ENCODE assay signal across 9 cellular contexts in the genomic region with DNA sequence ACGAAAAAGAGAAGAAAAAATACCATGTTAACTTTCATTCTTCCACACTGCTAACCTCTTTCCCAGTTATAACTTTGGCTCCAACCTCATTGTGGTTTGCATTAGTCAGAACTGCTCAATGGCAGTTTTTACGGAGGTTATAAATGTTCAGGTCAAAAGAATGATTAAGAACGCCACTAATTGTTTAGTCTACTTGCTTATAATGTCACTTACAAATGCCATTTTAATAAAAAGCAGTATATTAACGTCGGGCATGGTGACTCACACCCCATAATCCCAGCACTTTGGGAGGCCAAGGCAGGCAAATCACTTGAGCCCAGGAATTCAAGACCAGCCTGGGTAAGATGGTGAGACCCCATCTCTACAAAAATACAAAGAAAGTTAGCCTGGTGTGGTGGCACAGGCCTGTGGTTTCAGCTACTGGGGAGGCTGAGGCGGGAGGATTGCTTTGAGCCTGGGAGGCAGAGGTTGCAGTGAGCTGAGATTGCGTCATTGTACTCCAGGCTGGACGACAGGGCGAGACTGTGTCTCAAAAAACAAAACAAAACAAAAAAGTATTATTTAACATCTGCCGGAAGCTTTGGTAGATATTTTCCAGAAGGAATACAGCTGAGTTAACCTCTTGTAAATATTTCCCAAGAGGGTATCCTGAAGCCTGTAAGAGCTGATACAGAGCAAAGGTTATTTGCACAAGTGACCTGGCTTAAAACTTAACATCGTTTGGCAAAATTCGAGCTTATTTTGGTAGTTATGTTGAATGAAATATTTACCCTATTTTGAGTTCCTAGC. TPM values are rescaled to one million over a fixed set of nuclear protein-coding genes. Genes with fewer than 3 reads are reported as not detected.
A peak's percentile ranks its signal among the peaks of the same experiment; 100 is the strongest.
DNase-seq lines count a peak whose midpoint lies in the region; ATAC-seq and TF ChIP-seq lines count a peak whose summit lies in the region.
"Had no signal": no experiment of that assay in that cellular context is flagged by ENCODE, and none has a peak within 500 bp of the region (broad histone marks: within the 10 kb centered on the region; RNA-seq: fewer than 3 reads in every experiment).

No MANE protein-coding gene starts in this region.

- H3K27me3 Mint-ChIP-seq in Calu3 (ENCODE audit: unreplicated experiment), result no peaks in the 10 kb centered on the region
- no peaks in the 10 kb centered on the region for H3K27me3 Mint-ChIP-seq in osteocyte (ENCODE audit: unreplicated experiment)

- H3K9me3 ChIP-seq in Panc1 (ENCODE audit: control insufficient read depth, insufficient read depth, low read depth, low read length), result no peaks in the 10 kb centered on the region

- H3K27ac ChIP-seq in Panc1 (ENCODE audit: low read length), result peak overlapping the region; percentile 73
- H3K27ac ChIP-seq: parathyroid adenoma had no signal

- in situ Hi-C loops in Panc1 (cut with HindIII; ENCODE audit: low pct_unique_long_range_greater_than_20kb, low sequenced_read_pairs), result no loop called here
- in situ Hi-C loops in GM13977 (cut with MboI; ENCODE audit: low pct_unique_long_range_greater_than_20kb, low sequenced_read_pairs, unreplicated experiment), result no loop called here

- BruUV-seq in Calu3 (replicated peaks; lab: Mats Ljungman, UMichigan) (no TSS peak), Panc1 (replicated peaks; lab: Mats Ljungman, UMichigan) (no TSS peak)

- no peaks in the 10 kb centered on the region for H3K27me3 ChIP-seq in Panc1 (ENCODE audit: control insufficient read depth, insufficient read depth, low read length)

- H3K4me3 Mint-ChIP-seq in Calu3 (ENCODE audit: low read depth, unreplicated experiment) (peak overlapping the region; percentile 7), osteocyte (ENCODE audit: unreplicated experiment) (no peak overlapping the region)

- peak; percentile 54 for DNase-seq in Calu3
- DNase-seq in Panc1 (ENCODE audit: low read depth, low spot score), result no peak
- DNase-seq in epithelial cell of esophagus (ENCODE audit: low read depth), result peak; percentile 58
- no peak for DNase-seq in osteocyte (ENCODE audit: extremely low spot score, unreplicated experiment)
- no peak for DNase-seq in GM13977 (ENCODE audit: low spot score)
- DNase-seq in cerebellum (ENCODE audit: low spot score), result no peak

- ATAC-seq in Panc1 (peak; percentile 18; the same call in 1 of the 2 replicates), HG03457 (IDR thresholded peaks at IDR 0.05; ENCODE audit: unreplicated experiment) (no peak), GM19035 (IDR thresholded peaks at IDR 0.05; ENCODE audit: unreplicated experiment) (no peak)

- H3K9me3 Mint-ChIP-seq in Calu3 (ENCODE audit: low read depth, unreplicated experiment) (no peaks in the 10 kb centered on the region), osteocyte (ENCODE audit: unreplicated experiment) (no peaks in the 10 kb centered on the region)

- CTCF ChIA-PET in Calu3 (lab: Charles Lee) (interaction anchor here (0.7 kb wide), 1 partner anchor 9 kb away, joined by 3 read pairs; no protein-coding TSS in a partner anchor), Panc1 (lab: Charles Lee) (no interaction called here)

- no peaks in the 10 kb centered on the region; the same call in none of the 2 replicates for H3K36me3 ChIP-seq in Panc1 (ENCODE audit: control insufficient read depth, insufficient read depth, low read length)

- POLR2A ChIA-PET in Panc1 (lab: Charles Lee), result interaction anchor here (0.6 to 0.7 kb wide), 2 partner anchors 128 to 155 kb away, joined by 5 to 6 read pairs; no protein-coding TSS in a partner anchor

- H3K27ac Mint-ChIP-seq in Calu3 (ENCODE audit: unreplicated experiment) (peak overlapping the region; percentile 70), osteocyte (ENCODE audit: unreplicated experiment) (peak overlapping the region; percentile 56)

- peaks cover 68% of the 10 kb centered on the region for H3K4me1 Mint-ChIP-seq in Calu3 (ENCODE audit: low read depth, unreplicated experiment)
- H3K4me1 Mint-ChIP-seq in osteocyte (ENCODE audit: unreplicated experiment), result peaks cover 45% of the 10 kb centered on the region

- peak overlapping the region in 1 of 2 experiments; percentile 20; a peak in 2 of 4 replicates for H3K4me3 ChIP-seq in Panc1 (ENCODE audit: low read depth in 2 of 2, low read length in 2 of 2)
- H3K4me3 ChIP-seq in epithelial cell of esophagus (ENCODE audit: low read length), result no peak overlapping the region

- TF ChIP-seq CTCF in Calu3 (IDR thresholded peaks at IDR 0.05; ENCODE audit: unreplicated experiment) (no peak), Panc1 (IDR thresholded peaks at IDR 0.05) (no peak), epithelial cell of esophagus (IDR thresholded peaks at IDR 0.05; ENCODE audit: insufficient read depth, low read depth, low read length, missing control alignments) (no peak), osteocyte (IDR thresholded peaks at IDR 0.05) (no peak), GM13977 (IDR thresholded peaks at IDR 0.05; ENCODE audit: extremely low read depth, insufficient read depth, missing control alignments) (no peak)

- H3K4me1 ChIP-seq in Panc1 (ENCODE audit: control insufficient read depth, insufficient read depth, low read length), result peaks cover 66% of the 10 kb centered on the region

- peaks cover 31% of the 10 kb centered on the region for H3K36me3 Mint-ChIP-seq in Calu3 (ENCODE audit: insufficient read depth, unreplicated experiment)
- peaks cover 2% of the 10 kb centered on the region for H3K36me3 Mint-ChIP-seq in osteocyte (ENCODE audit: unreplicated experiment)

- intact Hi-C loops in Calu3 (cut with micrococcal nuclease; ENCODE audit: unreplicated experiment), result loop anchor here (5.0 kb wide), 4 partner anchors 60 to 230 kb away; no protein-coding TSS in a partner anchor
- intact Hi-C loops in Panc1 (cut with micrococcal nuclease; ENCODE audit: unreplicated experiment), result loop anchor here (2.0 to 10.0 kb wide), 2 partner anchors 15 to 153 kb away; no protein-coding TSS in a partner anchor

RNA-seq across cellular contexts. Expression of a gene that starts 5.1 kb away (rescaled TPM):
- total RNA-seq in Calu3 (2022) (55.2 and 69.9 TPM in 2 replicates), Panc1 (2021; ENCODE audit: unreplicated experiment) (68.7 TPM), osteocyte (34.3 and 38.0 TPM in 2 replicates), cerebellum (48.5 TPM)
- 35.7 TPM for polyA plus RNA-seq in Panc1 (2012; ENCODE audit: insufficient read length)

Comparison
In these comparisons a context has a peak if more than half of its experiments do, and no peak if none do; other contexts are left out.
1. DNase-seq: peak in Calu3 (single experiment) and epithelial cell of esophagus (single experiment); none in Panc1 (single experiment), osteocyte (single experiment), GM13977 (single experiment) and cerebellum (single experiment).